Comparison of ENCODE assay signal across 8 cellular contexts in genomic region chr1:93304716-93305138, GRCh38. TPM values are rescaled to one million over a fixed set of nuclear protein-coding genes. Genes with fewer than 3 reads are reported as not detected.
A peak's percentile ranks its signal among the peaks of the same experiment; 100 is the strongest.
DNase-seq lines count a peak whose midpoint lies in the region; ATAC-seq and TF ChIP-seq lines count a peak whose summit lies in the region.

No MANE protein-coding gene starts in this region.

- no CpG with 5 or more reads among the region's 2 CpGs for WGBS in mesenchymal stem cell

- intact Hi-C loops in Calu3 (cut with micrococcal nuclease; ENCODE audit: unreplicated experiment): loop anchor here (5.0 to 10.0 kb wide), 3 partner anchors 50 to 540 kb away; no protein-coding TSS in a partner anchor

- H2AFZ ChIP-seq in mesenchymal stem cell (ENCODE audit: low read depth, low read length): no peak overlapping the region

- H3K36me3 Mint-ChIP-seq in Calu3 (ENCODE audit: insufficient read depth, unreplicated experiment): no peaks in the 10 kb centered on the region

- H2BK5ac ChIP-seq in mesenchymal stem cell (ENCODE audit: low read depth, low read length, poor library complexity, severe bottlenecking): no peak overlapping the region

- H3K27ac Mint-ChIP-seq in Calu3 (ENCODE audit: unreplicated experiment): no peak overlapping the region

- H4K8ac ChIP-seq in mesenchymal stem cell (ENCODE audit: low read length): no peak overlapping the region

- CTCF ChIA-PET in Calu3 (lab: Charles Lee): interaction anchor here (0.6 to 2.1 kb wide), 17 partner anchors 12 to 539 kb away, joined by 3 to 17 read pairs (median 4); partner anchors contain the start of gene DR1

- peak; percentile 60 for ATAC-seq in GM21723 (IDR thresholded peaks at IDR 0.05; ENCODE audit: unreplicated experiment)

- no peak overlapping the region for H3K4me3 Mint-ChIP-seq in Calu3 (ENCODE audit: low read depth, unreplicated experiment)

- no peak overlapping the region for H2BK120ac ChIP-seq in mesenchymal stem cell (ENCODE audit: low read depth, low read length)

- no peaks in the 10 kb centered on the region for H3K79me1 ChIP-seq in mesenchymal stem cell (replicated peaks; ENCODE audit: low read length, poor library complexity, severe bottlenecking)

- H4K91ac ChIP-seq in mesenchymal stem cell (ENCODE audit: low read length): no peak overlapping the region

- no peak overlapping the region for H3K9ac ChIP-seq in mesenchymal stem cell (ENCODE audit: low read length)

- no peaks in the 10 kb centered on the region for H3K4me1 ChIP-seq in mesenchymal stem cell (ENCODE audit: control insufficient read depth, insufficient read depth, low read depth, low read length)

- H3K4me3 ChIP-seq in mesenchymal stem cell (ENCODE audit: insufficient read depth in 1 of 2, low read depth in 1 of 2, low read length in 2 of 2): no peak overlapping the region

- H3K18ac ChIP-seq in mesenchymal stem cell (ENCODE audit: low read depth in 1 of 2, low read length in 2 of 2): no peak overlapping the region

- H3K36me3 ChIP-seq in mesenchymal stem cell (ENCODE audit: control insufficient read depth in 1 of 2, insufficient read depth in 2 of 2, low read depth in 1 of 2, low read length in 2 of 2): peaks cover 0 to 3% of the 10 kb centered on the region in 2 experiments

- BruUV-seq in Calu3 (replicated peaks; lab: Mats Ljungman, UMichigan): no TSS peak

- H3K4ac ChIP-seq in mesenchymal stem cell (ENCODE audit: low read depth in 1 of 2, low read length in 2 of 2): no peak overlapping the region

- no peaks in the 10 kb centered on the region for H3K9me3 Mint-ChIP-seq in Calu3 (ENCODE audit: low read depth, unreplicated experiment)

- H3K23ac ChIP-seq in mesenchymal stem cell (ENCODE audit: low read length in 2 of 2): no peak overlapping the region

- no peak overlapping the region for H3K27ac ChIP-seq in mesenchymal stem cell (ENCODE audit: low read length, poor library complexity, severe bottlenecking)

- DNase-seq in Calu3 (peak; percentile 57), NCI-H1930 (lab: John Stamatoyannopoulos, UW) (peak; percentile 2 to 33), T-helper 9 cell (peak; percentile 11), dermis blood vessel endothelial cell (peak; percentile 78), mesenchymal stem cell (peak; percentile 84), cortex of kidney (lab: John Stamatoyannopoulos, UW) (no peak)
- peak; percentile 19 for DNase-seq in stimulated activated naive CD4-positive, alpha-beta T cell treated with Interleukin-2 at 50 U/mL for 16 hours (lab: John Stamatoyannopoulos, UW)

- no peaks in the 10 kb centered on the region for H3K9me3 ChIP-seq in mesenchymal stem cell (ENCODE audit: control insufficient read depth, low read length)

- no peak overlapping the region for H2BK12ac ChIP-seq in mesenchymal stem cell (ENCODE audit: low read length in 2 of 2)

- no peak overlapping the region for H2BK15ac ChIP-seq in mesenchymal stem cell (ENCODE audit: low read depth, poor library complexity, severe bottlenecking)

- no peaks in the 10 kb centered on the region for H3K4me1 Mint-ChIP-seq in Calu3 (ENCODE audit: low read depth, unreplicated experiment)

- no peak overlapping the region for H3K4me2 ChIP-seq in mesenchymal stem cell (ENCODE audit: low read length, poor library complexity, severe bottlenecking)

- no peaks in the 10 kb centered on the region for H3K27me3 Mint-ChIP-seq in Calu3 (ENCODE audit: unreplicated experiment)

- H2AK5ac ChIP-seq in mesenchymal stem cell (ENCODE audit: low read length, severe bottlenecking): no peak overlapping the region

- peak; percentile 68 for TF ChIP-seq CTCF in Calu3 (IDR thresholded peaks at IDR 0.05; ENCODE audit: unreplicated experiment)

- no peak overlapping the region for H3K14ac ChIP-seq in mesenchymal stem cell (ENCODE audit: low read length in 2 of 2)

- H3K27me3 ChIP-seq in mesenchymal stem cell (ENCODE audit: control insufficient read depth in 1 of 2, insufficient read depth in 1 of 2, low read length in 2 of 2): no peaks in the 10 kb centered on the region

RNA-seq across cellular contexts. Expression of gene DR1, which starts 41.0 kb away (rescaled TPM):
- 51.1 and 51.5 TPM in 2 replicates for total RNA-seq in Calu3 (2022)
- total RNA-seq in dermis blood vessel endothelial cell: 24.2 and 50.6 TPM in 2 replicates
- polyA plus RNA-seq in mesenchymal stem cell (2013, experiment 1 of 2): 38.2 TPM
- 41.3 TPM for polyA plus RNA-seq in mesenchymal stem cell (2013, experiment 2 of 2)
